Comparison of ENCODE assay signal across 1 cellular context in the genomic region with DNA sequence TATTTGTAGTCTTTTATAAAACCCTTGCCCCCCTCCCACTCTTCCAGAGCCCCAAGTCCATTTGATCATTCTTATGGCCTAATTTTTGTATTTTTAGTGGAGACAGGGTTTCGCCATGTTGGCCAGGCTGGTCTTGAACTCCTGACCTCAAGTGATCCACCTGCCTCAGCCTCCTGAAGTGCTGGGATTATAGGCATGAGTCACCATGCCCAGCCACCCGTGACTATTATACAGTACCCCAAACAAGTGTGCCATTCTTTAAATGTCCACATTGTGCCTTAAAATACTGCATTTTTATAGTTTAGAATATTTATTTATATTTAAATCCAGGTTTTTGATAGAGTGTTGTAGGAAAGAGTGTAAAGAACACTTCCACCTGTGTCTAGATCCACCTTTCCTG.
TF ChIP-seq lines count a peak whose summit lies in the region.

No MANE protein-coding gene starts in this region.

TF ChIP-seq in HepG2, 621 proteins besides CTCF, POLR2A, EP300 and RAD21:
- peak; percentile 40; the same call in 1 of the 2 replicates for TF ChIP-seq FOSL2 (CRISPR knock-in tag; IDR thresholded peaks at IDR 0.05)
- TF ChIP-seq, protein P1, sequence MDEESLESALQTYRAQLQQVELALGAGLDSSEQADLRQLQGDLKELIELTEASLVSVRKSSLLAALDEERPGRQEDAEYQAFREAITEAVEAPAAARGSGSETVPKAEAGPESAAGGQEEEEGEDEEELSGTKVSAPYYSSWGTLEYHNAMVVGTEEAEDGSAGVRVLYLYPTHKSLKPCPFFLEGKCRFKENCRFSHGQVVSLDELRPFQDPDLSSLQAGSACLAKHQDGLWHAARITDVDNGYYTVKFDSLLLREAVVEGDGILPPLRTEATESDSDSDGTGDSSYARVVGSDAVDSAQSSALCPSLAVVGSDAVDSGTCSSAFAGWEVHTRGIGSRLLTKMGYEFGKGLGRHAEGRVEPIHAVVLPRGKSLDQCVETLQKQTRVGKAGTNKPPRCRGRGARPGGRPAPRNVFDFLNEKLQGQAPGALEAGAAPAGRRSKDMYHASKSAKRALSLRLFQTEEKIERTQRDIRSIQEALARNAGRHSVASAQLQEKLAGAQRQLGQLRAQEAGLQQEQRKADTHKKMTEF (CRISPR knock-in tag; IDR thresholded peaks at IDR 0.05): peak; percentile 14; the same call in 1 of the 2 replicates
